In genomic region chr1:241413386-241413785, GRCh38 we compare ENCODE assay signal across 9 cellular contexts. TPM values are rescaled to one million over a fixed set of nuclear protein-coding genes. Genes with fewer than 3 reads are reported as not detected.
DNase-seq lines count a peak whose midpoint lies in the region; ATAC-seq and TF ChIP-seq lines count a peak whose summit lies in the region.
"Had no signal": no experiment of that assay in that cellular context is flagged by ENCODE, and none has a peak within 500 bp of the region (broad histone marks: within the 10 kb centered on the region; RNA-seq: fewer than 3 reads in every experiment).

No MANE protein-coding gene starts in this region.

- DNase-seq in GM04503 (ENCODE audit: low read depth), result peak; percentile 76
- DNase-seq in Panc1 (ENCODE audit: low read depth, low spot score), result peak; percentile 74
- peak; percentile 77 for DNase-seq in iris pigment epithelial cell (ENCODE audit: low read depth)
- DNase-seq in NCI-H1930 (lab: John Stamatoyannopoulos, UW), result no peak
- DNase-seq in NCI-H1417 treated with DMSO at 0.1 percent for 48 hours (lab: John Stamatoyannopoulos, UW), result no peak
- no peak for DNase-seq in left colon
- no peak for DNase-seq in H7
- DNase-seq: KBM-7 had no signal

- TF ChIP-seq CTCF in HEK293 (tag by site-specific recombination; IDR thresholded peaks at IDR 0.05) (no peak), Panc1 (IDR thresholded peaks at IDR 0.05) (no peak)

- ATAC-seq in Panc1, result peak; percentile 63
- no peak for ATAC-seq in left colon

- BruUV-seq in Panc1 (replicated peaks; lab: Mats Ljungman, UMichigan), result no TSS peak

- no peaks in the 10 kb centered on the region for H3K27me3 ChIP-seq in Panc1 (ENCODE audit: control insufficient read depth, insufficient read depth, low read length)
- H3K27me3 ChIP-seq in H7 (ENCODE audit: control insufficient read depth, insufficient read depth, low read length), result no peaks in the 10 kb centered on the region

- no peaks in the 10 kb centered on the region for H3K36me3 ChIP-seq in HEK293 (ENCODE audit: control insufficient read depth in 2 of 2, insufficient read depth in 1 of 2, low read length in 2 of 2)
- H3K36me3 ChIP-seq in Panc1 (ENCODE audit: control insufficient read depth, insufficient read depth, low read length), result no peaks in the 10 kb centered on the region
- H3K36me3 ChIP-seq in H7 (replicated peaks; ENCODE audit: control insufficient read depth, insufficient read depth, low read length), result no peaks in the 10 kb centered on the region

- POLR2A ChIA-PET in HEK293 (lab: Yijun Ruan, JAX) (no interaction called here), Panc1 (lab: Charles Lee) (no interaction called here)

- H3K27ac ChIP-seq in HEK293 (ENCODE audit: extremely low read depth, low read depth, low read length) (no peak overlapping the region), Panc1 (ENCODE audit: low read length) (no peak overlapping the region)

- H3K4me3 ChIP-seq in HEK293 (ENCODE audit: low read depth, low read length) (no peak overlapping the region), Panc1 (ENCODE audit: low read depth in 2 of 2, low read length in 2 of 2) (no peak overlapping the region), H7 (ENCODE audit: insufficient read depth, low read depth, low read length) (no peak overlapping the region)

- H3K9me3 ChIP-seq in HEK293 (ENCODE audit: control insufficient read depth, insufficient read depth, low read depth, low read length) (no peaks in the 10 kb centered on the region), Panc1 (ENCODE audit: control insufficient read depth, insufficient read depth, low read depth, low read length) (no peaks in the 10 kb centered on the region)

- CTCF ChIA-PET in HEK293 (lab: Yijun Ruan, JAX), result no interaction called here
- CTCF ChIA-PET in Panc1 (lab: Charles Lee), result no interaction called here

- intact Hi-C loops in Panc1 (cut with micrococcal nuclease; ENCODE audit: unreplicated experiment) (no loop called here), left colon (cut with DNase I, micrococcal nuclease) (no loop called here)

- no peaks in the 10 kb centered on the region for H3K4me1 ChIP-seq in HEK293 (ENCODE audit: control insufficient read depth, insufficient read depth, low read length)
- H3K4me1 ChIP-seq in Panc1 (ENCODE audit: control insufficient read depth, insufficient read depth, low read length), result no peaks in the 10 kb centered on the region

- in situ Hi-C loops in Panc1 (cut with HindIII; ENCODE audit: low pct_unique_long_range_greater_than_20kb, low sequenced_read_pairs), result no loop called here

TF ChIP-seq in HEK293, 187 proteins besides CTCF, POLR2A, EP300 and RAD21:
- TF ChIP-seq ZNF629 (tag by site-specific recombination; IDR thresholded peaks at IDR 0.05) (peak; percentile 19; the same call in 1 of the 2 replicates), OSR2 (tag by site-specific recombination; IDR thresholded peaks at IDR 0.05) (no peak), TSHZ1 (tag by site-specific recombination; IDR thresholded peaks at IDR 0.05; ENCODE audit: borderline replicate concordance) (peak; percentile 82; the same call in 1 of the 2 replicates), SP3 (tag by site-specific recombination; IDR thresholded peaks at IDR 0.05) (0 out of 2 replicates have a peak, but pooled peaks have one; percentile 10), ZNF600 (tag by site-specific recombination; IDR thresholded peaks at IDR 0.05) (peak; percentile 76), ZNF521 (tag by site-specific recombination; IDR thresholded peaks at IDR 0.05) (no peak), INSM2 (tag by site-specific recombination; IDR thresholded peaks at IDR 0.05) (peak; percentile 83), ZNF184 (tag by site-specific recombination; IDR thresholded peaks at IDR 0.05) (peak; percentile 96)
TF ChIP-seq in HEK293: peak in this region for 6.

RNA-seq across cellular contexts. Expression of gene RGS7, which starts 56.4 kb away (rescaled TPM):
- total RNA-seq in Panc1 (2021; ENCODE audit: unreplicated experiment) (0.10 TPM), left colon (under 1 TPM in 1 of 2 donors, not detected in 1; 0.11 TPM)
- polyA plus RNA-seq in Panc1 (2012; ENCODE audit: insufficient read length), result not detected
- total RNA-seq in H7 (2014; rRNA removed; shearing (Covaris generic)), result 1.6 and 2.5 TPM in 2 replicates

Comparison
In these comparisons a context has a peak if more than half of its experiments do, and no peak if none do; other contexts are left out.
1. DNase-seq: peak in GM04503 (single experiment), Panc1 (single experiment) and iris pigment epithelial cell (single experiment); none in NCI-H1930 (0 of 2), NCI-H1417 treated with DMSO at 0.1 percent for 48 hours (single experiment), left colon (0 of 2) and H7 (single experiment).